In genomic region chr3:58023536-58023935, GRCh38 we compare ENCODE assay signal across 28 cellular contexts. TPM values are rescaled to one million over a fixed set of nuclear protein-coding genes. Genes with fewer than 3 reads are reported as not detected.
DNase-seq lines count a peak whose midpoint lies in the region; ATAC-seq, FAIRE-seq and TF ChIP-seq lines count a peak whose summit lies in the region.
"Had no signal": no experiment of that assay in that cellular context is flagged by ENCODE, and none has a peak within 500 bp of the region (broad histone marks: within the 10 kb centered on the region; RNA-seq: fewer than 3 reads in every experiment).

No MANE protein-coding gene starts in this region.

- CTCF ChIA-PET in H1 (lab: Charles Lee; ENCODE audit: partially characterized antibody), result interaction anchor here (0.6 to 1.4 kb wide), 5 partner anchors 9 to 56 kb away, joined by 3 to 4 read pairs (median 3); no protein-coding TSS in a partner anchor
- CTCF ChIA-PET in CD8-positive, alpha-beta T cell (lab: Charles Lee), result interaction anchor here (1.4 to 2.8 kb wide), 2 partner anchors 14 to 154 kb away, joined by 3 to 12 read pairs; partner anchors contain the start of gene FLNB

- H3K14ac ChIP-seq in H1 (ENCODE audit: insufficient read length), result no peak overlapping the region
- no peak overlapping the region for H3K14ac ChIP-seq in trophoblast cell (ENCODE audit: low read length)

- intact Hi-C loops in CD8-positive, alpha-beta T cell (cut with DNase I, micrococcal nuclease), result no loop called here

- no peak overlapping the region for H2BK20ac ChIP-seq in H1 (ENCODE audit: low read length)

- H3K4me1 ChIP-seq in H1 (replicated peaks in 1 of 4; ENCODE audit: control insufficient read depth in 3 of 4, insufficient read depth in 4 of 4, low read length in 3 of 4), result peaks cover 19 to 50% (median 39%) of the 10 kb centered on the region in 4 experiments
- H3K4me1 ChIP-seq in trophoblast cell (ENCODE audit: control insufficient read depth in 1 of 2, insufficient read depth in 2 of 2, low read length in 2 of 2), result peaks cover 32% of the 10 kb centered on the region in 2 experiments
- peaks cover 19% of the 10 kb centered on the region for H3K4me1 ChIP-seq in CD8-positive, alpha-beta T cell (ENCODE audit: insufficient read depth, low read length)

- peaks cover 0 to 2% of the 10 kb centered on the region in 2 experiments for H4K20me1 ChIP-seq in H1 (replicated peaks in 1 of 2; ENCODE audit: control insufficient read depth in 1 of 2, insufficient read depth in 2 of 2, low read length in 2 of 2)

- H3K27me3 ChIP-seq in H1 (replicated peaks in 1 of 4; ENCODE audit: control insufficient read depth in 3 of 4, extremely low read depth in 1 of 4, insufficient read depth in 3 of 4, low read length in 3 of 4) (no peaks in the 10 kb centered on the region), trophoblast cell (ENCODE audit: insufficient read depth, low read length) (no peaks in the 10 kb centered on the region), H7 (ENCODE audit: control insufficient read depth, insufficient read depth, low read length) (no peaks in the 10 kb centered on the region)
- no peaks in the 10 kb centered on the region for H3K27me3 ChIP-seq in CD8-positive, alpha-beta T cell (ENCODE audit: insufficient read depth, low read length)
- H3K27me3 ChIP-seq: heart right ventricle, tibial nerve had no signal

- no peak overlapping the region for H3K4ac ChIP-seq in H1 (replicated peaks; ENCODE audit: insufficient read length, low read depth, low read length)
- H3K4ac ChIP-seq in trophoblast cell (ENCODE audit: low read depth, low read length), result peak overlapping the region; percentile 90

- H3K79me2 ChIP-seq in H1 (ENCODE audit: control insufficient read depth in 1 of 2, insufficient read depth in 2 of 2, low read length in 2 of 2) (peaks cover 3 to 89% of the 10 kb centered on the region in 2 experiments), trophoblast cell (ENCODE audit: control insufficient read depth, insufficient read depth, low read length, poor library complexity) (peaks cover 36% of the 10 kb centered on the region)

- no peaks in the 10 kb centered on the region for H3K23me2 ChIP-seq in H1 (ENCODE audit: low read depth, low read length)

- no peak overlapping the region for H2BK5ac ChIP-seq in H1 (ENCODE audit: low read depth, low read length)
- H2BK5ac ChIP-seq in trophoblast cell (ENCODE audit: low read depth, low read length, poor library complexity), result no peak overlapping the region

- H2BK15ac ChIP-seq in H1 (ENCODE audit: low read length), result 0 out of 2 replicates have a peak overlapping the region, but pooled peaks have one; percentile 5

- no peaks in the 10 kb centered on the region for H3K36me3 ChIP-seq in H1 (ENCODE audit: control insufficient read depth in 2 of 4, insufficient read depth in 4 of 4, low read length in 3 of 4)
- H3K36me3 ChIP-seq in trophoblast cell (ENCODE audit: control insufficient read depth in 1 of 2, insufficient read depth in 2 of 2, low read length in 2 of 2), result no peaks in the 10 kb centered on the region
- H3K36me3 ChIP-seq in H7 (replicated peaks; ENCODE audit: control insufficient read depth, insufficient read depth, low read length), result no peaks in the 10 kb centered on the region
- no peaks in the 10 kb centered on the region for H3K36me3 ChIP-seq in CD8-positive, alpha-beta T cell (ENCODE audit: insufficient read depth, low read length)
- H3K36me3 ChIP-seq: heart right ventricle, tibial nerve had no signal

- no peak overlapping the region for H4K12ac ChIP-seq in trophoblast cell (ENCODE audit: low read depth, low read length)

- H3K4me3 ChIP-seq in H1 (ENCODE audit: extremely low read depth in 1 of 4, insufficient read depth in 2 of 4, low read depth in 3 of 4, low read length in 4 of 4) (no peak overlapping the region), trophoblast cell (ENCODE audit: low read depth, low read length) (no peak overlapping the region), H7 (ENCODE audit: insufficient read depth, low read depth, low read length) (no peak overlapping the region)
- H3K4me3 ChIP-seq in CD8-positive, alpha-beta T cell (ENCODE audit: low read depth, low read length), result no peak overlapping the region
- H3K4me3 ChIP-seq: heart right ventricle, tibial nerve had no signal

- H3K9ac ChIP-seq in H1 (replicated peaks in 1 of 4; ENCODE audit: extremely low read depth in 1 of 4, low read depth in 3 of 4, low read length in 3 of 4), result no peak overlapping the region
- H3K9ac ChIP-seq in trophoblast cell (ENCODE audit: low read length), result no peak overlapping the region
- H3K9ac ChIP-seq: KMS-11, SK-N-SH had no signal

- peaks cover 3% of the 10 kb centered on the region for H3K36me3 Mint-ChIP-seq in T-helper 2 cell treated with Interferon-gamma antibody and Interleukin-4, amounts not matched to agents 5 μg/mL and 100 μg/mL, for 36 hours (ENCODE audit: low read depth)
- H3K36me3 Mint-ChIP-seq in stimulated activated effector memory CD8-positive, alpha-beta T cell treated with anti-CD3 and anti-CD28 coated beads, Interleukin-12 subunit alpha, Interleukin-12 subunit beta, amount 100 ng/mL, for 72 hours, result no peaks in the 10 kb centered on the region
- peaks cover 5% of the 10 kb centered on the region for H3K36me3 Mint-ChIP-seq in CD8-positive, alpha-beta T cell
- H3K36me3 Mint-ChIP-seq: activated naive CD4-positive, alpha-beta T cell treated with anti-CD3 and anti-CD28 coated beads, Interleukin-2, amount 10 ng/mL, durations not matched to agents 7 days and 5 days; CD4-positive, alpha-beta memory T cell; WTC11 had no signal

- peaks cover 60% of the 10 kb centered on the region for H3K4me1 Mint-ChIP-seq in T-helper 2 cell treated with Interferon-gamma antibody and Interleukin-4, amounts not matched to agents 5 μg/mL and 100 μg/mL, for 36 hours (ENCODE audit: low read depth)
- peaks cover 29% of the 10 kb centered on the region for H3K4me1 Mint-ChIP-seq in stimulated activated effector memory CD8-positive, alpha-beta T cell treated with anti-CD3 and anti-CD28 coated beads, Interleukin-12 subunit alpha, Interleukin-12 subunit beta, amount 100 ng/mL, for 72 hours
- peaks cover 54% of the 10 kb centered on the region for H3K4me1 Mint-ChIP-seq in CD8-positive, alpha-beta T cell (ENCODE audit: low read depth)

- H3K9me3 ChIP-seq in H1 (ENCODE audit: insufficient read depth in 2 of 2, low read depth in 1 of 2, low read length in 1 of 2) (no peaks in the 10 kb centered on the region), trophoblast cell (ENCODE audit: insufficient read depth, low read depth, low read length) (no peaks in the 10 kb centered on the region)
- no peaks in the 10 kb centered on the region for H3K9me3 ChIP-seq in CD8-positive, alpha-beta T cell (ENCODE audit: low read length)
- H3K9me3 ChIP-seq: heart right ventricle, SK-N-SH, tibial nerve had no signal

- H2BK12ac ChIP-seq in H1 (ENCODE audit: low read depth, low read length), result peak overlapping the region; percentile 93; the same call in 1 of the 2 replicates
- no peak overlapping the region for H2BK12ac ChIP-seq in trophoblast cell (ENCODE audit: low read length)

- no peak for ATAC-seq in stimulated activated effector memory CD8-positive, alpha-beta T cell treated with anti-CD3 and anti-CD28 coated beads, Interleukin-12 subunit alpha, Interleukin-12 subunit beta, amount 100 ng/mL, for 72 hours
- no peak for ATAC-seq in CD8-positive, alpha-beta T cell
- ATAC-seq in HG02840 (IDR thresholded peaks at IDR 0.05; ENCODE audit: low FRiP score, unreplicated experiment), result no peak
- ATAC-seq: heart right ventricle, left colon, WTC11 had no signal

- H2AK5ac ChIP-seq in H1 (ENCODE audit: low read depth, low read length) (peak overlapping the region; percentile 82; the same call in 1 of the 2 replicates), trophoblast cell (ENCODE audit: low read length) (no peak overlapping the region)

- no peak overlapping the region for H4K5ac ChIP-seq in H1 (ENCODE audit: insufficient read length, low read depth, low read length)

- no peak overlapping the region for H2AFZ ChIP-seq in H1 (ENCODE audit: low read length)
- no peak overlapping the region for H2AFZ ChIP-seq in trophoblast cell (ENCODE audit: insufficient read depth, low read length, poor library complexity)

- no peak for TF ChIP-seq EP300 in H1 (IDR thresholded peaks at IDR 0.05; ENCODE audit: borderline replicate concordance in 1 of 2, low read depth in 2 of 2, low read length in 2 of 2)

- no peak overlapping the region for H3K56ac ChIP-seq in H1 (replicated peaks; ENCODE audit: insufficient read length, low read depth, low read length)

- no peak for TF ChIP-seq POLR2A in H1 (IDR thresholded peaks at IDR 0.05; ENCODE audit: control extremely low read depth in 1 of 2, low read depth in 2 of 2, low read length in 2 of 2)

- H4K91ac ChIP-seq in H1 (replicated peaks; ENCODE audit: insufficient read length, low read length), result no peak overlapping the region
- H4K91ac ChIP-seq in trophoblast cell (ENCODE audit: low read depth, low read length), result no peak overlapping the region

- FAIRE-seq in H1 (lab: Jason Lieb, UNC), result no peak
- FAIRE-seq: GM18507 had no signal

- H3K18ac ChIP-seq in H1 (ENCODE audit: extremely low read depth, low read length), result no peak overlapping the region
- no peak overlapping the region for H3K18ac ChIP-seq in trophoblast cell (ENCODE audit: low read length)

- TF ChIP-seq RAD21 in H1 (IDR thresholded peaks at IDR 0.05 in 1 of 2, conservative IDR thresholded peaks at IDR 0.05 in 1 of 2; ENCODE audit: low read depth in 2 of 2, low read length in 2 of 2), result no peak

- H3K27ac ChIP-seq in H1 (ENCODE audit: low read depth, low read length) (no peak overlapping the region), trophoblast cell (ENCODE audit: low read depth, low read length) (no peak overlapping the region)
- no peak overlapping the region for H3K27ac ChIP-seq in CD8-positive, alpha-beta T cell (ENCODE audit: low read depth, low read length)
- H3K27ac ChIP-seq: 22Rv1, KMS-11 had no signal

- H3K27me3 Mint-ChIP-seq in T-helper 2 cell treated with Interferon-gamma antibody and Interleukin-4, amounts not matched to agents 5 μg/mL and 100 μg/mL, for 36 hours (ENCODE audit: low read depth), result no peaks in the 10 kb centered on the region
- H3K27me3 Mint-ChIP-seq in CD8-positive, alpha-beta T cell (ENCODE audit: low read depth), result no peaks in the 10 kb centered on the region
- H3K27me3 Mint-ChIP-seq: CD4-positive, alpha-beta memory T cell; central memory CD8-positive, alpha-beta T cell had no signal

- H4K8ac ChIP-seq in H1 (ENCODE audit: extremely low read depth, insufficient read depth, low read length), result no peak overlapping the region
- no peak overlapping the region for H4K8ac ChIP-seq in trophoblast cell (ENCODE audit: low read depth, low read length)

- H3K4me2 ChIP-seq in H1 (ENCODE audit: insufficient read depth in 1 of 2, low read depth in 2 of 2, low read length in 2 of 2) (no peak overlapping the region), trophoblast cell (ENCODE audit: low read length) (no peak overlapping the region)
- H3K4me2 ChIP-seq: KMS-11, SK-N-SH had no signal

- no peak for DNase-seq in T-helper 2 cell treated with Interferon-gamma antibody and Interleukin-4, amounts not matched to agents 5 μg/mL and 100 μg/mL, for 36 hours (ENCODE audit: low spot score)
- DNase-seq in T-helper 2 cell (no peak), H1 (ENCODE audit: low read depth in 1 of 2, low spot score in 2 of 2) (no peak), trophoblast cell (no peak), H7 (no peak)
- DNase-seq in stimulated activated effector memory CD8-positive, alpha-beta T cell treated with anti-CD3 and anti-CD28 coated beads, Interleukin-12 subunit alpha, Interleukin-12 subunit beta, amount 100 ng/mL, for 72 hours (ENCODE audit: low spot score in 2 of 2), result no peak
- no peak for DNase-seq in CD8-positive, alpha-beta T cell
- DNase-seq: activated CD4-positive, alpha-beta T cell treated with anti-CD3 and anti-CD28 coated beads, Interleukin-2, amount 50 U/mL, for 1 hour; activated naive CD4-positive, alpha-beta T cell treated with anti-CD3 and anti-CD28 coated beads, Interleukin-2, amount 10 ng/mL, durations not matched to agents 7 days and 5 days; CD4-positive, alpha-beta memory T cell; DMS153; GDM1; heart right ventricle; left colon; mesenchymal stem cell; MV-4-11; NCI-H526; nucleus accumbens; SK-N-SH; stimulated activated CD4-positive, alpha-beta T cell treated with anti-CD3 and anti-CD28 coated beads, Interleukin-4, amount 100 ng/mL, for 4 hours; stimulated activated naive CD4-positive, alpha-beta T cell treated with Interleukin-2 at 50 U/mL for 16 hours had no signal

- POLR2A ChIA-PET in H1 (lab: Charles Lee; ENCODE audit: partially characterized antibody), result interaction anchor here (3.4 to 4.6 kb wide), 2 partner anchors 11 to 16 kb away, joined by 12 to 23 read pairs; no protein-coding TSS in a partner anchor
- POLR2A ChIA-PET in CD8-positive, alpha-beta T cell (lab: Charles Lee), result no interaction called here

- peak overlapping the region; percentile 11 for H3K4me3 Mint-ChIP-seq in T-helper 2 cell treated with Interferon-gamma antibody and Interleukin-4, amounts not matched to agents 5 μg/mL and 100 μg/mL, for 36 hours
- H3K4me3 Mint-ChIP-seq in stimulated activated effector memory CD8-positive, alpha-beta T cell treated with anti-CD3 and anti-CD28 coated beads, Interleukin-12 subunit alpha, Interleukin-12 subunit beta, amount 100 ng/mL, for 72 hours, result no peak overlapping the region
- H3K4me3 Mint-ChIP-seq in CD8-positive, alpha-beta T cell, result no peak overlapping the region
- H3K4me3 Mint-ChIP-seq: activated naive CD4-positive, alpha-beta T cell treated with anti-CD3 and anti-CD28 coated beads, Interleukin-2, amount 10 ng/mL, durations not matched to agents 7 days and 5 days; CD4-positive, alpha-beta memory T cell; central memory CD8-positive, alpha-beta T cell; WTC11 had no signal

- H3K27ac Mint-ChIP-seq in T-helper 2 cell treated with Interferon-gamma antibody and Interleukin-4, amounts not matched to agents 5 μg/mL and 100 μg/mL, for 36 hours, result no peak overlapping the region
- no peak overlapping the region for H3K27ac Mint-ChIP-seq in stimulated activated effector memory CD8-positive, alpha-beta T cell treated with anti-CD3 and anti-CD28 coated beads, Interleukin-12 subunit alpha, Interleukin-12 subunit beta, amount 100 ng/mL, for 72 hours
- H3K27ac Mint-ChIP-seq in CD8-positive, alpha-beta T cell, result no peak overlapping the region
- H3K27ac Mint-ChIP-seq: activated naive CD4-positive, alpha-beta T cell treated with anti-CD3 and anti-CD28 coated beads, Interleukin-2, amount 10 ng/mL, durations not matched to agents 7 days and 5 days had no signal

- H2BK120ac ChIP-seq in H1 (replicated peaks; ENCODE audit: low read depth, low read length) (no peak overlapping the region), trophoblast cell (ENCODE audit: insufficient read depth, low read length, poor library complexity) (no peak overlapping the region)

- 84% methylated on average over 2 of the region's 2 CpGs; no CpG with 5 or more reads in 1 of the 2 experiments for WGBS in H1 (ENCODE audit: extremely low coverage in 1 of 2, insufficient coverage in 1 of 2, insufficient read length in 1 of 2, insufficient replicate concordance in 2 of 2, low coverage in 1 of 2, low lambda C conversion rate in 2 of 2, missing lambda C conversion rate in 1 of 2), 2 experiments
- no CpG with 5 or more reads among the region's 2 CpGs for WGBS in trophoblast cell (ENCODE audit: extremely low coverage, insufficient coverage, insufficient read length)

- TF ChIP-seq CTCF in H1 (IDR thresholded peaks at IDR 0.05; ENCODE audit: control extremely low read depth in 1 of 3, insufficient read depth in 1 of 3, low read depth in 1 of 3, low read length in 3 of 3), result no peak
- no peak for TF ChIP-seq CTCF in CD8-positive, alpha-beta T cell (IDR thresholded peaks at IDR 0.05)

- peaks cover 18% of the 10 kb centered on the region for H3K79me1 ChIP-seq in H1 (ENCODE audit: low read depth, low read length)
- H3K79me1 ChIP-seq in trophoblast cell (ENCODE audit: low read length), result peaks cover 14% of the 10 kb centered on the region

- no peaks in the 10 kb centered on the region for H3K9me3 Mint-ChIP-seq in T-helper 2 cell treated with Interferon-gamma antibody and Interleukin-4, amounts not matched to agents 5 μg/mL and 100 μg/mL, for 36 hours
- no peaks in the 10 kb centered on the region for H3K9me3 Mint-ChIP-seq in stimulated activated effector memory CD8-positive, alpha-beta T cell treated with anti-CD3 and anti-CD28 coated beads, Interleukin-12 subunit alpha, Interleukin-12 subunit beta, amount 100 ng/mL, for 72 hours
- no peaks in the 10 kb centered on the region for H3K9me3 Mint-ChIP-seq in CD8-positive, alpha-beta T cell
- H3K9me3 Mint-ChIP-seq: activated naive CD4-positive, alpha-beta T cell treated with anti-CD3 and anti-CD28 coated beads, Interleukin-2, amount 10 ng/mL, durations not matched to agents 7 days and 5 days; CD4-positive, alpha-beta memory T cell; central memory CD8-positive, alpha-beta T cell; WTC11 had no signal

- H3K23ac ChIP-seq in H1 (ENCODE audit: insufficient read length) (no peak overlapping the region), trophoblast cell (ENCODE audit: low read length) (no peak overlapping the region)

RNA-seq across cellular contexts. Expression of gene FLNB, which starts 15.3 kb away (rescaled TPM):
- 118 and 122 TPM in 2 replicates for total RNA-seq in H1 (2021; fragmentation: NEBNext Ultra II Directional; extraction: Animal tissue kit (Norgen Biotek cat#: 25700))
- 72.2 and 72.3 TPM in 2 replicates for polyA plus RNA-seq in H1 (2011; rRNA removed)
- polyA plus RNA-seq in H1 (2011; cell fraction: cytosol; rRNA removed), result 53.0 TPM
- polyA plus RNA-seq in H1 (2011; cell fraction: nucleus; rRNA removed), result 599 TPM
- polyA plus RNA-seq in H1 (2012, experiment 1 of 2), result 82.4 to 123 TPM (median 108 TPM) in 4 replicates
- polyA plus RNA-seq in H1 (2012, experiment 2 of 2), result 47.2 TPM
- 96.1 TPM for polyA plus RNA-seq in H1 (2013, experiment 1 of 2)
- 85.9 TPM for polyA plus RNA-seq in H1 (2013, experiment 2 of 2)
- 249 and 262 TPM in 2 replicates for polyA minus RNA-seq in H1 (2011; rRNA and poly(A)+ RNA removed)
- 121 TPM for polyA minus RNA-seq in H1 (2011; cell fraction: cytosol; rRNA and poly(A)+ RNA removed)
- 391 TPM for polyA minus RNA-seq in H1 (2011; cell fraction: nucleus; rRNA and poly(A)+ RNA removed)
- polyA plus RNA-seq in trophoblast cell (2013), result 139 and 141 TPM in 2 replicates
- total RNA-seq in H7 (2014; rRNA removed; shearing (Covaris generic)), result 75.4 and 116 TPM in 2 replicates
- total RNA-seq in CD8-positive, alpha-beta T cell, result 10 to 100 TPM; 46.8 to 52.1 TPM
